22 cellular contexts compared by ENCODE assay signal in the genomic region with DNA sequence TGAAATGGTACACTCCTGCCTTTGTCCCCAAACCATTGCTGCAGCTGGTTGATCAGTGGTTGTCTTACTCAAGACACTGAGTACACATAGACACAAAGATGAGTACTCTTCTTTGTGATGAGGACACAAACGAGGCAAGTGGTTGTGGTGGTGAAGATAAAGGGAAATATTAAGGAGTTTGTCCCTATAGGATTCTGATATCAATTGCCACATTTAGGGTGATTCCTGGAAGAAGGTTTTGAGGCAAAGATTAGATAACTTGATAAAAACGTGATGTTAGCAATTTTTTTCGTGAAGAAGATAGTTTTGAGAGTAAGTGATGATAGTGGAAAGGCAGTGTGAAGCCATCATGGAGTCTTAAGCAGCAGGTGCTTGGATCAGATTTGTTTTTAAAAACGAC.
"Had no signal": no experiment of that assay in that cellular context is flagged by ENCODE, and none has a peak within 500 bp of the region (broad histone marks: within the 10 kb centered on the region; RNA-seq: fewer than 3 reads in every experiment).

No MANE protein-coding gene starts in this region.

- H3K27me3 Mint-ChIP-seq: activated B cell treated with CpG ODN at 0.5 μM for 24 hours; activated CD8-positive, alpha-beta memory T cell treated with anti-CD3 and anti-CD28 coated beads, Interleukin-2, amount 10 ng/mL, durations not matched to agents 7 days and 5 days; activated naive CD4-positive, alpha-beta T cell treated with anti-CD3 and anti-CD28 coated beads, Interleukin-2, amount 50 U/mL, for 24 hours; activated T-cell treated with anti-CD3 and anti-CD28 coated beads, Interleukin-2, amount 50 U/mL, for 24 hours had no signal

- H3K27ac Mint-ChIP-seq: activated B cell treated with CpG ODN at 0.5 μM for 24 hours; activated CD4-positive, alpha-beta T cell treated with anti-CD3 and anti-CD28 coated beads, Interleukin-2, amount 10 ng/mL, durations not matched to agents 24 days and 14 days; activated CD8-positive, alpha-beta memory T cell treated with anti-CD3 and anti-CD28 coated beads, Interleukin-2, amount 10 ng/mL, durations not matched to agents 7 days and 5 days; activated naive CD4-positive, alpha-beta T cell treated with anti-CD3 and anti-CD28 coated beads, Interleukin-2, amount 50 U/mL, for 24 hours; activated T-cell treated with anti-CD3 and anti-CD28 coated beads, Interleukin-2, amount 50 U/mL, for 24 hours; activated T-helper 1 cell treated with anti-CD3 and anti-CD28 coated beads, Interleukin-12 subunit alpha, Interleukin-12 subunit beta, Interleukin-2, Interleukin-4 antibody, amounts not matched to agents 30 ng/mL and 10 ng/mL and 1 ng/mL, durations not matched to agents 14 hours and 24 hours and 36 hours; T-helper 1 cell treated with Interleukin-12 subunit alpha and Interleukin-12 subunit beta and Interleukin-4 antibody, amounts not matched to agents 30 μg/mL and 1 μg/mL, for 36 hours had no signal

- H3K4me1 ChIP-seq: breast epithelium had no signal

- H3K4me2 ChIP-seq: PC-9 had no signal

- DNase-seq: activated B cell treated with CpG ODN at 0.5 μM for 24 hours; activated CD4-positive, alpha-beta T cell treated with anti-CD3 and anti-CD28 coated beads for 1 hour; activated CD4-positive, alpha-beta T cell treated with anti-CD3 and anti-CD28 coated beads, Interleukin-2, amount 10 ng/mL, durations not matched to agents 24 days and 14 days; activated CD4-positive, alpha-beta T cell treated with anti-CD3 and anti-CD28 coated beads, Interleukin-2, amount 50 U/mL, for 48 hours; activated CD8-positive, alpha-beta memory T cell treated with anti-CD3 and anti-CD28 coated beads, Interleukin-2, amount 10 ng/mL, durations not matched to agents 7 days and 5 days; activated effector memory CD4-positive, alpha-beta T cell treated with Interleukin-2 at 50 U/mL for 16 hours; activated naive CD4-positive, alpha-beta T cell; activated T-cell treated with anti-CD3 and anti-CD28 coated beads, Interleukin-2, amount 50 U/mL, for 24 hours; aorta; caudate nucleus; MG63; NCI-H1048; NCI-H1930; NCI-H446 treated with DMSO at 0.1 percent for 48 hours; NCI-H524 treated with DMSO at 0.1 percent for 48 hours; NK-92 treated with Interleukin-12 subunit alpha and Interleukin-12 subunit beta, amount 100 ng/mL, for 24 hours; PC-9; SHP77 treated with DMSO at 0.1 percent for 48 hours had no signal

- H3K36me3 Mint-ChIP-seq: activated naive CD4-positive, alpha-beta T cell treated with anti-CD3 and anti-CD28 coated beads, Interleukin-2, amount 50 U/mL, for 24 hours had no signal

- ATAC-seq: activated CD8-positive, alpha-beta memory T cell treated with anti-CD3 and anti-CD28 coated beads, Interleukin-2, amount 10 ng/mL, durations not matched to agents 7 days and 5 days had no signal

- H3K36me3 ChIP-seq: breast epithelium, MG63 had no signal

- H3K4me3 ChIP-seq: breast epithelium, MG63, PC-9 had no signal

- H3K27ac ChIP-seq: breast epithelium, PC-9 had no signal

- H2AFZ ChIP-seq: PC-9 had no signal

- H3K27me3 ChIP-seq: breast epithelium, MG63 had no signal

- H3K4me3 Mint-ChIP-seq: activated B cell treated with CpG ODN at 0.5 μM for 24 hours; activated CD4-positive, alpha-beta T cell treated with anti-CD3 and anti-CD28 coated beads, Interleukin-2, amount 10 ng/mL, durations not matched to agents 24 days and 14 days; activated CD8-positive, alpha-beta memory T cell treated with anti-CD3 and anti-CD28 coated beads, Interleukin-2, amount 10 ng/mL, durations not matched to agents 7 days and 5 days; activated naive CD4-positive, alpha-beta T cell treated with anti-CD3 and anti-CD28 coated beads, Interleukin-2, amount 50 U/mL, for 24 hours; activated T-cell treated with anti-CD3 and anti-CD28 coated beads, Interleukin-2, amount 50 U/mL, for 24 hours; activated T-helper 1 cell treated with anti-CD3 and anti-CD28 coated beads, Interleukin-12 subunit alpha, Interleukin-12 subunit beta, Interleukin-2, Interleukin-4 antibody, amounts not matched to agents 30 ng/mL and 10 ng/mL and 1 ng/mL, durations not matched to agents 14 hours and 24 hours and 36 hours; T-helper 1 cell treated with Interleukin-12 subunit alpha and Interleukin-12 subunit beta and Interleukin-4 antibody, amounts not matched to agents 30 μg/mL and 1 μg/mL, for 36 hours had no signal
